In the genomic region with DNA sequence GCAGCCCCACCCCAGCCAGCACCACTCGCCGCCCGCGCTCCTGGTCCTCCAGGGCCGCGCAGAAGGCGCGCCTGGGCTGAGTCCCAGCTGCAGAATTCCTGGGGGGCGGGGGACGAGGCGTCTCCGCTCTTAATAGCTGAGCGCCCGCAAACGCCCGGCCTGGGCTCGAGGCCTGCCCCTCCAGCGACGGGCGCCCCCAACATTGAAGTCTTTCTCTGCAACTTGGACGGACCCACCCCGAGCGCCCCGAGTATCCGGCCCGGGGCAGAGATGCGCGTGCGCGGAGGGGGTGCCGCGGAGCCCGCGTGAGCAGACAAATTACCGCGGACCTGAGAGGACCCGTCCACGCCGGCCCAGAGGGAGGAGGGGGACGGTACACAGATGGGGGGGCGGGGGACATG, we compare ENCODE assay signal across 1 cellular context.
TF ChIP-seq lines count a peak whose summit lies in the region.

No MANE protein-coding gene starts in this region.

TF ChIP-seq in K562, 482 proteins besides CTCF, POLR2A, EP300 and RAD21 (continued from another document):
- TF ChIP-seq, protein P1, sequence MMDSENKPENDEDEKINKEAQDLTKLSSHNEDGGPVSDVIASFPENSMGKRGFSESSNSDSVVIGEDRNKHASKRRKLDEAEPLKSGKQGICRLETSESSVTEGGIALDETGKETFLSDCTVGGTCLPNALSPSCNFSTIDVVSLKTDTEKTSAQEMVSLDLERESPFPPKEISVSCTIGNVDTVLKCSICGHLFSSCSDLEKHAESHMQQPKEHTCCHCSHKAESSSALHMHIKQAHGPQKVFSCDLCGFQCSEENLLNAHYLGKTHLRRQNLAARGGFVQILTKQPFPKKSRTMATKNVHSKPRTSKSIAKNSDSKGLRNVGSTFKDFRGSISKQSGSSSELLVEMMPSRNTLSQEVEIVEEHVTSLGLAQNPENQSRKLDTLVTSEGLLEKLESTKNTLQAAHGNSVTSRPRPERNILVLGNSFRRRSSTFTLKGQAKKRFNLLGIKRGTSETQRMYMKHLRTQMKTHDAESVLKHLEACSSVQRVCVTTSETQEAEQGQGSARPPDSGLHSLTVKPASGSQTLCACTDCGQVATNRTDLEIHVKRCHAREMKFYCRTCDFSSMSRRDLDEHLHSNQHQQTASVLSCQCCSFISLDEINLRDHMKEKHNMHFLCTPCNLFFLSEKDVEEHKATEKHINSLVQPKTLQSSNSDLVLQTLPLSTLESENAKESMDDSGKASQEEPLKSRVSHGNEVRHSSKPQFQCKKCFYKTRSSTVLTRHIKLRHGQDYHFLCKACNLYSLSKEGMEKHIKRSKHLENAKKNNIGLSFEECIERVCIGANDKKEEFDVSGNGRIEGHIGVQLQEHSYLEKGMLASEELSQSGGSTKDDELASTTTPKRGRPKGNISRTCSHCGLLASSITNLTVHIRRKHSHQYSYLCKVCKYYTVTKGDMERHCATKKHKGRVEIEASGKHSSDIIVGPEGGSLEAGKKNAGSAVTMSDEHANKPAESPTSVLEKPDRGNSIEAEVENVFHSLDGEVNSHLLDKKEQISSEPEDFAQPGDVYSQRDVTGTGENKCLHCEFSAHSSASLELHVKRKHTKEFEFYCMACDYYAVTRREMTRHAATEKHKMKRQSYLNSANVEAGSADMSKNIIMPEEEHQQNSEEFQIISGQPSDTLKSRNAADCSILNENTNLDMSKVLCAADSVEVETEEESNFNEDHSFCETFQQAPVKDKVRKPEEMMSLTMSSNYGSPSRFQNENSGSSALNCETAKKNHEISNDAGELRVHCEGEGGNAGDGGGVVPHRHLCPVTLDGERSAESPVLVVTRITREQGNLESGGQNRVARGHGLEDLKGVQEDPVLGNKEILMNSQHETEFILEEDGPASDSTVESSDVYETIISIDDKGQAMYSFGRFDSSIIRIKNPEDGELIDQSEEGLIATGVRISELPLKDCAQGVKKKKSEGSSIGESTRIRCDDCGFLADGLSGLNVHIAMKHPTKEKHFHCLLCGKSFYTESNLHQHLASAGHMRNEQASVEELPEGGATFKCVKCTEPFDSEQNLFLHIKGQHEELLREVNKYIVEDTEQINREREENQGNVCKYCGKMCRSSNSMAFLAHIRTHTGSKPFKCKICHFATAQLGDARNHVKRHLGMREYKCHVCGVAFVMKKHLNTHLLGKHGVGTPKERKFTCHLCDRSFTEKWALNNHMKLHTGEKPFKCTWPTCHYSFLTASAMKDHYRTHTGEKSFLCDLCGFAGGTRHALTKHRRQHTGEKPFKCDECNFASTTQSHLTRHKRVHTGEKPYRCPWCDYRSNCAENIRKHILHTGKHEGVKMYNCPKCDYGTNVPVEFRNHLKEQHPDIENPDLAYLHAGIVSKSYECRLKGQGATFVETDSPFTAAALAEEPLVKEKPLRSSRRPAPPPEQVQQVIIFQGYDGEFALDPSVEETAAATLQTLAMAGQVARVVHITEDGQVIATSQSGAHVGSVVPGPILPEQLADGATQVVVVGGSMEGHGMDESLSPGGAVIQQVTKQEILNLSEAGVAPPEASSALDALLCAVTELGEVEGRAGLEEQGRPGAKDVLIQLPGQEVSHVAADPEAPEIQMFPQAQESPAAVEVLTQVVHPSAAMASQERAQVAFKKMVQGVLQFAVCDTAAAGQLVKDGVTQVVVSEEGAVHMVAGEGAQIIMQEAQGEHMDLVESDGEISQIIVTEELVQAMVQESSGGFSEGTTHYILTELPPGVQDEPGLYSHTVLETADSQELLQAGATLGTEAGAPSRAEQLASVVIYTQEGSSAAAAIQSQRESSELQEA (IDR thresholded peaks at IDR 0.05; ENCODE audit: low read depth): no peak
- TF ChIP-seq PRPF4 (IDR thresholded peaks at IDR 0.05; ENCODE audit: insufficient read depth, low read depth, low read length, poor library complexity, severe bottlenecking) (no peak), NFIC (IDR thresholded peaks at IDR 0.05) (no peak), XRCC5 (IDR thresholded peaks at IDR 0.05; ENCODE audit: low read depth, low read length) (no peak), ZFX (CRISPR knock-in tag; IDR thresholded peaks at IDR 0.05) (0 out of 2 replicates have a peak, but pooled peaks have one; percentile 12)
- TF ChIP-seq, protein P2, sequence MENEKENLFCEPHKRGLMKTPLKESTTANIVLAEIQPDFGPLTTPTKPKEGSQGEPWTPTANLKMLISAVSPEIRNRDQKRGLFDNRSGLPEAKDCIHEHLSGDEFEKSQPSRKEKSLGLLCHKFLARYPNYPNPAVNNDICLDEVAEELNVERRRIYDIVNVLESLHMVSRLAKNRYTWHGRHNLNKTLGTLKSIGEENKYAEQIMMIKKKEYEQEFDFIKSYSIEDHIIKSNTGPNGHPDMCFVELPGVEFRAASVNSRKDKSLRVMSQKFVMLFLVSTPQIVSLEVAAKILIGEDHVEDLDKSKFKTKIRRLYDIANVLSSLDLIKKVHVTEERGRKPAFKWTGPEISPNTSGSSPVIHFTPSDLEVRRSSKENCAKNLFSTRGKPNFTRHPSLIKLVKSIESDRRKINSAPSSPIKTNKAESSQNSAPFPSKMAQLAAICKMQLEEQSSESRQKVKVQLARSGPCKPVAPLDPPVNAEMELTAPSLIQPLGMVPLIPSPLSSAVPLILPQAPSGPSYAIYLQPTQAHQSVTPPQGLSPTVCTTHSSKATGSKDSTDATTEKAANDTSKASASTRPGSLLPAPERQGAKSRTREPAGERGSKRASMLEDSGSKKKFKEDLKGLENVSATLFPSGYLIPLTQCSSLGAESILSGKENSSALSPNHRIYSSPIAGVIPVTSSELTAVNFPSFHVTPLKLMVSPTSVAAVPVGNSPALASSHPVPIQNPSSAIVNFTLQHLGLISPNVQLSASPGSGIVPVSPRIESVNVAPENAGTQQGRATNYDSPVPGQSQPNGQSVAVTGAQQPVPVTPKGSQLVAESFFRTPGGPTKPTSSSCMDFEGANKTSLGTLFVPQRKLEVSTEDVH (IDR thresholded peaks at IDR 0.05; ENCODE audit: low read depth, partially characterized antibody): no peak
